ENCODE assay signal across 19 cellular contexts in the genomic region with DNA sequence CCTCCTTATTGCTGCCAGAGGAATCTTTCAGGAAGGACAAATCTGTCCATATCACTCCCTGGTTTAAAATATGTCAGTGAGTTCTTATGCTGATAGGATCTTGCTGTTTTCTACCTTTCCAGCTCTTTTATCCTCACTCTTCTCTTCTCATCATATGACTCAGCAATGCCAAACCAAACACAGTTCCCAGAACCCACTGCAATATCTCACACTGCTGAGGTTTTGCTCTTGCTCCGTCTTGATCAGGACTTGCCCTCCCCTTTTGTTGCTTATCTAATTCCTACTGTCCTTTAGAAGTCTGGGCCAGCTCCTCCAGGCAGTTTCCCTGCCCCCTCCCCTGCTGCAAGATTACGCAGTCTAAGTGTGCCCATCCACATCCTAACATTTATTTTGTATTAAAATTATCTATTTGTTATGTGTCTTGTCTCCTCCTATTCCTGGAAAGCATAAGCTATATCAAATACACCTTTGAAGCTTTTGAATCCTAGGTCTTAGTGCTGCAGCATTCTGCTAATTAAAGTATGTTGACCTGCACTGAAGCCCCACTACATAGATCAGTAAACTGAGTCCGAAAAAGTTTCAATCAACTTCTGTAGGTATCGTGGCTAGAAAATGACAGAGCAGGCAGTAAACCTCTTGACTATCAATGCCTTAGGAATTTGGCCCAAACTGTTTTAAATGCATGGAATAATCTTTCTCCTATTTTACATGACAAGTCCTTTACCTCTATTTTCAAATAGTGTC.
"Had no signal": no experiment of that assay in that cellular context is flagged by ENCODE, and none has a peak within 500 bp of the region (broad histone marks: within the 10 kb centered on the region; RNA-seq: fewer than 3 reads in every experiment).

No MANE protein-coding gene starts in this region.

- H3K9ac ChIP-seq: neural progenitor cell had no signal

- H3K36me3 ChIP-seq: heart right ventricle, neural progenitor cell, ovary, right atrium auricular region, sigmoid colon, thoracic aorta, transverse colon had no signal

- H3K4me2 ChIP-seq: neural progenitor cell had no signal

- H3K36me3 Mint-ChIP-seq: naive thymus-derived CD8-positive, alpha-beta T cell; neural progenitor cell; stimulated activated naive B cell treated with anti-CD40 and anti-IgM and Interleukin-4, amounts not matched to agents 10 μg/mL and 1 μg/mL and 100 μg/mL, for 72 hours had no signal

- H3K27me3 ChIP-seq: heart right ventricle, neural progenitor cell, ovary, right atrium auricular region, sigmoid colon, transverse colon had no signal

- H3K27ac ChIP-seq: coronary artery, heart right ventricle, neural progenitor cell, ovary, right atrium auricular region, sigmoid colon, thoracic aorta, transverse colon had no signal

- DNase-seq: effector CD4-positive, alpha-beta T cell; endodermal cell; heart right ventricle; hypothalamus; mucosa of descending colon; naive thymus-derived CD8-positive, alpha-beta T cell; nucleus accumbens; ovary; sigmoid colon; stimulated activated CD4-positive, alpha-beta T cell treated with anti-CD3 and anti-CD28 coated beads, Interleukin-2, amount 100 ng/mL, for 24 hours; stimulated activated CD4-positive, alpha-beta T cell treated with anti-CD3 and anti-CD28 coated beads, Interleukin-4, amount 100 ng/mL, for 4 hours; stimulated activated naive B cell treated with anti-CD40 and anti-IgM and Interleukin-4, amounts not matched to agents 10 μg/mL and 1 μg/mL and 100 μg/mL, for 72 hours; stimulated activated naive CD8-positive, alpha-beta T cell treated with anti-CD3 and anti-CD28 coated beads, Interleukin-15, amount 100 ng/mL, for 72 hours; transverse colon had no signal

- H3K9me3 ChIP-seq: heart right ventricle, mucosa of descending colon, ovary, right atrium auricular region, sigmoid colon, thoracic aorta, transverse colon had no signal

- H3K4me3 ChIP-seq: coronary artery, heart right ventricle, mucosa of descending colon, neural progenitor cell, ovary, right atrium auricular region, sigmoid colon, skin epidermis, thoracic aorta, transverse colon had no signal

- H3K4me1 ChIP-seq: neural progenitor cell, sigmoid colon, transverse colon had no signal

- H3K4me1 Mint-ChIP-seq: naive thymus-derived CD8-positive, alpha-beta T cell; neural progenitor cell; stimulated activated naive B cell treated with anti-CD40 and anti-IgM and Interleukin-4, amounts not matched to agents 10 μg/mL and 1 μg/mL and 100 μg/mL, for 72 hours; stimulated activated naive CD8-positive, alpha-beta T cell treated with anti-CD3 and anti-CD28 coated beads, Interleukin-15, amount 100 ng/mL, for 72 hours had no signal

- H3K4me3 Mint-ChIP-seq: endodermal cell; naive thymus-derived CD8-positive, alpha-beta T cell; neural progenitor cell; stimulated activated naive B cell treated with anti-CD40 and anti-IgM and Interleukin-4, amounts not matched to agents 10 μg/mL and 1 μg/mL and 100 μg/mL, for 72 hours; stimulated activated naive CD8-positive, alpha-beta T cell treated with anti-CD3 and anti-CD28 coated beads, Interleukin-15, amount 100 ng/mL, for 72 hours had no signal

- H3K9me3 Mint-ChIP-seq: endodermal cell; neural progenitor cell; stimulated activated naive CD8-positive, alpha-beta T cell treated with anti-CD3 and anti-CD28 coated beads, Interleukin-15, amount 100 ng/mL, for 72 hours had no signal

- H3K27ac Mint-ChIP-seq: endodermal cell; neural progenitor cell; stimulated activated naive B cell treated with anti-CD40 and anti-IgM and Interleukin-4, amounts not matched to agents 10 μg/mL and 1 μg/mL and 100 μg/mL, for 72 hours had no signal

- H3K27me3 Mint-ChIP-seq: stimulated activated naive B cell treated with anti-CD40 and anti-IgM and Interleukin-4, amounts not matched to agents 10 μg/mL and 1 μg/mL and 100 μg/mL, for 72 hours; stimulated activated naive CD8-positive, alpha-beta T cell treated with anti-CD3 and anti-CD28 coated beads, Interleukin-15, amount 100 ng/mL, for 72 hours had no signal
